Comparison of ENCODE assay signal across 26 cellular contexts in genomic region chr2:108199726-108200125, GRCh38. TPM values are rescaled to one million over a fixed set of nuclear protein-coding genes. Genes with fewer than 3 reads are reported as not detected.
DNase-seq lines count a peak whose midpoint lies in the region; ATAC-seq lines count a peak whose summit lies in the region.
"Had no signal": no experiment of that assay in that cellular context is flagged by ENCODE, and none has a peak within 500 bp of the region (broad histone marks: within the 10 kb centered on the region; RNA-seq: fewer than 3 reads in every experiment).

No MANE protein-coding gene starts in this region.

- DNase-seq in A172 (ENCODE audit: low spot score) (peak; percentile 67), HS-27A (ENCODE audit: low read depth) (peak; percentile 45), SJCRH30 (peak; percentile 10 to 25), glomerular visceral epithelial cell (ENCODE audit: extremely low spot score) (peak; percentile 48), NCI-H774 (lab: John Stamatoyannopoulos, UW) (no peak), NCI-H526 (lab: John Stamatoyannopoulos, UW) (no peak)
- DNase-seq in activated T-cell treated with anti-CD3 and anti-CD28 coated beads, Interleukin-2, amount 50 U/mL, for 4 hours: no peak
- DNase-seq: activated CD4-positive, alpha-beta T cell treated with anti-CD3 and anti-CD28 coated beads, Interleukin-2, amount 10 ng/mL, durations not matched to agents 24 days and 14 days; activated naive CD4-positive, alpha-beta T cell treated with anti-CD3 and anti-CD28 coated beads, Interleukin-2, amount 10 ng/mL, durations not matched to agents 7 days and 5 days; Karpas-422; left colon; NCI-H1092; NCI-H2029 treated with DMSO at 0.1 percent for 48 hours; NCI-H446; T-helper 2 cell; upper lobe of left lung had no signal

- H3K9me3 Mint-ChIP-seq in activated T-cell treated with anti-CD3 and anti-CD28 coated beads, Interleukin-2, amount 50 U/mL, for 4 hours: peaks cover 15% of the 10 kb centered on the region
- H3K9me3 Mint-ChIP-seq: activated CD4-positive, alpha-beta T cell treated with anti-CD3 and anti-CD28 coated beads, Interleukin-2, amount 10 ng/mL, durations not matched to agents 24 days and 14 days had no signal

- H3K27ac ChIP-seq in SJCRH30: no peak overlapping the region
- H3K27ac ChIP-seq: BLaER1 treated with 17β-estradiol and CSF1 and Interleukin-3, amounts not matched to agents 10 nM and 100 nM; gastroesophageal sphincter; SK-N-MC; upper lobe of left lung had no signal

- no peak overlapping the region for H3K4me3 Mint-ChIP-seq in activated T-cell treated with anti-CD3 and anti-CD28 coated beads, Interleukin-2, amount 50 U/mL, for 4 hours
- H3K4me3 Mint-ChIP-seq: activated CD4-positive, alpha-beta T cell treated with anti-CD3 and anti-CD28 coated beads, Interleukin-2, amount 10 ng/mL, durations not matched to agents 24 days and 14 days; activated naive CD4-positive, alpha-beta T cell treated with anti-CD3 and anti-CD28 coated beads, Interleukin-2, amount 10 ng/mL, durations not matched to agents 7 days and 5 days; mesothelial cell of epicardium; nephron had no signal

- ATAC-seq in activated T-cell treated with anti-CD3 and anti-CD28 coated beads, Interleukin-2, amount 50 U/mL, for 4 hours: no peak
- ATAC-seq in HG03460 (IDR thresholded peaks at IDR 0.05; ENCODE audit: unreplicated experiment): no peak
- ATAC-seq: gastroesophageal sphincter, left colon, Panc1 had no signal

- H3K4me3 ChIP-seq in SJCRH30: no peak overlapping the region
- H3K4me3 ChIP-seq: BLaER1 treated with 17β-estradiol and CSF1 and Interleukin-3, amounts not matched to agents 10 nM and 100 nM; gastroesophageal sphincter; HAP-1; SK-N-MC; upper lobe of left lung had no signal

- H3K27me3 ChIP-seq in SJCRH30: no peaks in the 10 kb centered on the region
- H3K27me3 ChIP-seq: BLaER1 treated with 17β-estradiol and CSF1 and Interleukin-3, amounts not matched to agents 10 nM and 100 nM; gastroesophageal sphincter; upper lobe of left lung had no signal

- no peaks in the 10 kb centered on the region for H3K4me1 ChIP-seq in SJCRH30
- H3K4me1 ChIP-seq: BLaER1 treated with 17β-estradiol and CSF1 and Interleukin-3, amounts not matched to agents 10 nM and 100 nM; gastroesophageal sphincter; HAP-1; upper lobe of left lung had no signal

- no peaks in the 10 kb centered on the region for H3K36me3 ChIP-seq in SJCRH30
- H3K36me3 ChIP-seq: BLaER1 treated with 17β-estradiol and CSF1 and Interleukin-3, amounts not matched to agents 10 nM and 100 nM; gastroesophageal sphincter; HAP-1; upper lobe of left lung had no signal

- no peaks in the 10 kb centered on the region for H3K4me1 Mint-ChIP-seq in activated T-cell treated with anti-CD3 and anti-CD28 coated beads, Interleukin-2, amount 50 U/mL, for 4 hours (ENCODE audit: low read depth)
- H3K4me1 Mint-ChIP-seq: activated CD4-positive, alpha-beta T cell treated with anti-CD3 and anti-CD28 coated beads, Interleukin-2, amount 10 ng/mL, durations not matched to agents 24 days and 14 days; activated naive CD4-positive, alpha-beta T cell treated with anti-CD3 and anti-CD28 coated beads, Interleukin-2, amount 10 ng/mL, durations not matched to agents 7 days and 5 days; mesothelial cell of epicardium had no signal

- H3K27me3 Mint-ChIP-seq in activated T-cell treated with anti-CD3 and anti-CD28 coated beads, Interleukin-2, amount 50 U/mL, for 4 hours (ENCODE audit: low read depth): no peaks in the 10 kb centered on the region
- H3K27me3 Mint-ChIP-seq: activated CD4-positive, alpha-beta T cell treated with anti-CD3 and anti-CD28 coated beads, Interleukin-2, amount 10 ng/mL, durations not matched to agents 24 days and 14 days; activated naive CD4-positive, alpha-beta T cell treated with anti-CD3 and anti-CD28 coated beads, Interleukin-2, amount 10 ng/mL, durations not matched to agents 7 days and 5 days had no signal

- H3K9me3 ChIP-seq in SJCRH30 (replicated peaks): no peaks in the 10 kb centered on the region; the same call in 1 of the 2 replicates
- H3K9me3 ChIP-seq: HAP-1 had no signal

- no peaks in the 10 kb centered on the region for H3K36me3 Mint-ChIP-seq in activated T-cell treated with anti-CD3 and anti-CD28 coated beads, Interleukin-2, amount 50 U/mL, for 4 hours (ENCODE audit: insufficient read depth)
- H3K36me3 Mint-ChIP-seq: activated naive CD4-positive, alpha-beta T cell treated with anti-CD3 and anti-CD28 coated beads, Interleukin-2, amount 10 ng/mL, durations not matched to agents 7 days and 5 days had no signal

RNA-seq across cellular contexts. Expression of gene SULT1C3, which starts 40.0 kb away (rescaled TPM):
- total RNA-seq in A172 (2014; rRNA removed; shearing (Covaris generic)): not detected in 2 replicates
- total RNA-seq in SJCRH30 (2014; rRNA removed; shearing (Covaris generic)): not detected in 2 replicates
- total RNA-seq in activated T-cell treated with anti-CD3 and anti-CD28 coated beads, Interleukin-2, amount 50 U/mL, for 4 hours: not detected
- total RNA-seq: A673; activated CD4-positive, alpha-beta T cell treated with anti-CD3 and anti-CD28 coated beads, Interleukin-2, amount 10 ng/mL, durations not matched to agents 24 days and 14 days; gastroesophageal sphincter; mesothelial cell of epicardium; subcutaneous adipose tissue; upper lobe of left lung had no signal

Comparison
In these comparisons a context has a peak if more than half of its experiments do, and no peak if none do; other contexts are left out.
1. DNase-seq: peak in A172 (single experiment), HS-27A (single experiment), SJCRH30 (2 of 2) and glomerular visceral epithelial cell (single experiment); none in activated T-cell treated with anti-CD3 and anti-CD28 coated beads, Interleukin-2, amount 50 U/mL, for 4 hours (single experiment), NCI-H774 (single experiment) and NCI-H526 (0 of 2).